32 cellular contexts compared by ENCODE assay signal in genomic region chr22:50710886-50711285, GRCh38. TPM values are rescaled to one million over a fixed set of nuclear protein-coding genes. Genes with fewer than 3 reads are reported as not detected.
DNase-seq lines count a peak whose midpoint lies in the region; ATAC-seq, FAIRE-seq and TF ChIP-seq lines count a peak whose summit lies in the region.
"Had no signal": no experiment of that assay in that cellular context is flagged by ENCODE, and none has a peak within 500 bp of the region (broad histone marks: within the 10 kb centered on the region; RNA-seq: fewer than 3 reads in every experiment).

No MANE protein-coding gene starts in this region.

- TF ChIP-seq CTCF in endodermal cell (conservative IDR thresholded peaks at IDR 0.05): no peak
- no peak for TF ChIP-seq CTCF in lower lobe of right lung (IDR thresholded peaks at IDR 0.05)

- peaks cover 3% of the 10 kb centered on the region for H3K36me3 ChIP-seq in endodermal cell (ENCODE audit: control insufficient read depth, insufficient read depth, low read length)
- H3K36me3 ChIP-seq in lower lobe of right lung: peaks cover 5% of the 10 kb centered on the region
- H3K36me3 ChIP-seq: colonic mucosa, ovary had no signal

- no peaks in the 10 kb centered on the region for H3K9me3 ChIP-seq in endodermal cell (ENCODE audit: control insufficient read depth, low read length)
- no peaks in the 10 kb centered on the region for H3K9me3 ChIP-seq in lower lobe of right lung
- H3K9me3 ChIP-seq: body of pancreas, colonic mucosa, ovary had no signal

- H3K4me3 Mint-ChIP-seq in endodermal cell: no peak overlapping the region
- H3K4me3 Mint-ChIP-seq: activated T-cell treated with anti-CD3 and anti-CD28 coated beads, Interleukin-2, amount 50 U/mL, for 24 hours; CD4-positive, alpha-beta T cell; HFFc6; naive thymus-derived CD4-positive, alpha-beta T cell; T-helper 2 cell treated with Interferon-gamma antibody and Interleukin-4, amounts not matched to agents 5 μg/mL and 100 μg/mL, for 36 hours had no signal

- H3K27me3 ChIP-seq in endodermal cell (ENCODE audit: control insufficient read depth, insufficient read depth, low read length, poor library complexity, severe bottlenecking) (no peaks in the 10 kb centered on the region), lower lobe of right lung (ENCODE audit: low read depth) (no peaks in the 10 kb centered on the region)
- H3K27me3 ChIP-seq: body of pancreas, colonic mucosa, foreskin keratinocyte, ovary had no signal

- no peaks in the 10 kb centered on the region for H3K4me1 Mint-ChIP-seq in endodermal cell

- H3K9ac ChIP-seq in endodermal cell (ENCODE audit: extremely low read depth, low read length, poor library complexity, severe bottlenecking): no peak overlapping the region

- FAIRE-seq in H54 (lab: Jason Lieb, UNC): no peak
- FAIRE-seq: D721Med had no signal

- no peaks in the 10 kb centered on the region for H3K9me3 Mint-ChIP-seq in endodermal cell
- H3K9me3 Mint-ChIP-seq: activated T-cell treated with anti-CD3 and anti-CD28 coated beads, Interleukin-2, amount 50 U/mL, for 24 hours; CD4-positive, alpha-beta T cell; HFFc6; T-helper 2 cell treated with Interferon-gamma antibody and Interleukin-4, amounts not matched to agents 5 μg/mL and 100 μg/mL, for 36 hours had no signal

- intact Hi-C loops in Right ventricle myocardium superior (cut with DNase I): no loop called here
- intact Hi-C loops in cardiac septum (cut with DNase I): no loop called here
- intact Hi-C loops in lower lobe of right lung (cut with DNase I): no loop called here

- no peaks in the 10 kb centered on the region for H3K4me1 ChIP-seq in endodermal cell (ENCODE audit: control insufficient read depth, insufficient read depth, low read length)
- peaks cover 34% of the 10 kb centered on the region for H3K4me1 ChIP-seq in lower lobe of right lung
- H3K4me1 ChIP-seq: colonic mucosa, foreskin keratinocyte had no signal

- H3K36me3 Mint-ChIP-seq in endodermal cell (ENCODE audit: low read depth): peaks cover 8% of the 10 kb centered on the region
- H3K36me3 Mint-ChIP-seq: naive thymus-derived CD4-positive, alpha-beta T cell had no signal

- 95 to 97% methylated on average over 38 of the region's 38 CpGs for WGBS in endodermal cell (ENCODE audit: insufficient coverage in 1 of 2, insufficient read length in 1 of 2), 2 experiments

- peak overlapping the region; percentile 7 for H3K27ac Mint-ChIP-seq in endodermal cell
- H3K27ac Mint-ChIP-seq: activated T-cell treated with anti-CD3 and anti-CD28 coated beads, Interleukin-2, amount 50 U/mL, for 24 hours; CD4-positive, alpha-beta T cell; HFFc6; naive thymus-derived CD4-positive, alpha-beta T cell; T-helper 2 cell treated with Interferon-gamma antibody and Interleukin-4, amounts not matched to agents 5 μg/mL and 100 μg/mL, for 36 hours had no signal

- no peak overlapping the region for H3K27ac ChIP-seq in endodermal cell (ENCODE audit: low read depth, low read length)
- H3K27ac ChIP-seq in lower lobe of right lung: no peak overlapping the region
- H3K27ac ChIP-seq: body of pancreas, colonic mucosa, foreskin keratinocyte, ovary, VCaP had no signal

- peak; percentile 19 for DNase-seq in Right ventricle myocardium superior
- no peak for DNase-seq in cardiac septum (ENCODE audit: low spot score)
- DNase-seq in endodermal cell: no peak
- peak; percentile 35 for DNase-seq in lower lobe of right lung
- no peak for DNase-seq in nucleus accumbens (lab: John Stamatoyannopoulos, UW)
- no peak for DNase-seq in H54 (ENCODE audit: insufficient read length, low spot score)
- DNase-seq: activated CD4-positive, alpha-beta T cell treated with anti-CD3 and anti-CD28 coated beads for 48 hours; activated T-cell treated with anti-CD3 and anti-CD28 coated beads, Interleukin-2, amount 50 U/mL, for 24 hours; body of pancreas; CD4-positive, alpha-beta T cell; colonic mucosa; effector memory CD4-positive, alpha-beta T cell; HFFc6; midbrain; naive thymus-derived CD4-positive, alpha-beta T cell; NCI-H1092; NCI-H187; NCI-H524; ovary; retina; SHP77; stimulated activated CD4-positive, alpha-beta T cell treated with anti-CD3 and anti-CD28 coated beads, Interleukin-4, amount 100 ng/mL, for 1 hour had no signal

- TF ChIP-seq POLR2A in H54 (IDR thresholded peaks at IDR 0.05; ENCODE audit: low read depth, low read length): no peak
- TF ChIP-seq POLR2A in GM18505 (IDR thresholded peaks at IDR 0.05; ENCODE audit: borderline replicate concordance, extremely low read depth, insufficient read depth, insufficient read length): no peak

- ATAC-seq in Right ventricle myocardium superior (ENCODE audit: poor library complexity) (no peak), lower lobe of right lung (no peak), GM18873 (IDR thresholded peaks at IDR 0.05; ENCODE audit: low FRiP score, unreplicated experiment) (no peak), GM18505 (IDR thresholded peaks at IDR 0.05; ENCODE audit: unreplicated experiment) (no peak)
- ATAC-seq: body of pancreas; foreskin keratinocyte; left lobe of liver; naive thymus-derived CD4-positive, alpha-beta T cell had no signal

- peaks cover 2% of the 10 kb centered on the region for H3K27me3 Mint-ChIP-seq in endodermal cell (ENCODE audit: insufficient read depth)
- H3K27me3 Mint-ChIP-seq: activated T-cell treated with anti-CD3 and anti-CD28 coated beads, Interleukin-2, amount 50 U/mL, for 24 hours; CD4-positive, alpha-beta T cell; naive thymus-derived CD4-positive, alpha-beta T cell had no signal

- no peak overlapping the region for H3K4me3 ChIP-seq in endodermal cell (ENCODE audit: low read length)
- H3K4me3 ChIP-seq in lower lobe of right lung: no peak overlapping the region
- H3K4me3 ChIP-seq: body of pancreas, colonic mucosa, ovary had no signal

RNA-seq across cellular contexts. Expression of gene ACR, which starts 27.1 kb away (rescaled TPM):
- 0.43 TPM for total RNA-seq in Right ventricle myocardium superior
- 0.40 TPM for total RNA-seq in cardiac septum
- under 1 TPM in 1 of 2 donors, not detected in 1; 0.18 TPM for total RNA-seq in endodermal cell
- polyA plus RNA-seq in endodermal cell (2013, experiment 1 of 2): 0.71 TPM
- polyA plus RNA-seq in endodermal cell (2013, experiment 2 of 2): not detected
- total RNA-seq in lower lobe of right lung: 0.62 TPM
- total RNA-seq: A172; activated CD8-positive, alpha-beta memory T cell treated with anti-CD3 and anti-CD28 coated beads for 36 hours; body of pancreas; CD4-positive, alpha-beta T cell; foreskin keratinocyte; HFFc6; naive thymus-derived CD4-positive, alpha-beta T cell; urinary bladder had no signal
- polyA plus RNA-seq: foreskin keratinocyte; naive thymus-derived CD4-positive, alpha-beta T cell had no signal

RNA-seq across cellular contexts. Expression of gene SHANK3, which starts 38.3 kb away (rescaled TPM):
- total RNA-seq in Right ventricle myocardium superior (19.3 TPM), cardiac septum (25.9 TPM), endodermal cell (10 to 100 TPM in 1 of 2 donors, 1 to 10 TPM in 1; 9.4 to 11.1 TPM), lower lobe of right lung (50.6 TPM)
- 9.9 TPM for polyA plus RNA-seq in endodermal cell (2013, experiment 1 of 2)
- polyA plus RNA-seq in endodermal cell (2013, experiment 2 of 2): 9.9 TPM
- total RNA-seq: CD4-positive, alpha-beta T cell had no signal
- polyA plus RNA-seq: naive thymus-derived CD4-positive, alpha-beta T cell had no signal

Comparison
In these comparisons a context has a peak if more than half of its experiments do, and no peak if none do; other contexts are left out.
1. DNase-seq: peak in Right ventricle myocardium superior (single experiment) and lower lobe of right lung (single experiment); none in cardiac septum (single experiment), endodermal cell (single experiment), nucleus accumbens (0 of 56) and H54 (single experiment).